In the genomic region with DNA sequence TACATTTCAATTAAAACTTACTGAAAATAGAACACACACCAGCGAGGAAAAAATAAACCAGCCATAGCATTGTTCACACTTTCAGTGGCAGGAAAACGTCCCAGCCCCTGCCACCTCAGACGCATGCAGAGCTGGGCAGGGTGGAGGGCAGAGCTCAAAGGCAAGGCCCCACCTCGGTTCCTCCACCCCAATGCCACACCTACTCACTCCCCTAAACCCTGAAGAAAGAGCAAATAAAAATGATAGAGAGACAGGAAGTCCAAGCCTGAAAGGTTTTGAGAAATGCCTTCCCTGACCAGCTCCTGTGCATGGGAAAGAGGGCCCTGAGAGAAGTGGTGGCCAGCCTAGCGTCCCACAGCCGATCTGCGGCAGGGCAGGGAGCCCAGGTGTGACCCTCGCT, we compare ENCODE assay signal across 20 cellular contexts. TPM values are rescaled to one million over a fixed set of nuclear protein-coding genes. Genes with fewer than 3 reads are reported as not detected.
DNase-seq lines count a peak whose midpoint lies in the region; TF ChIP-seq lines count a peak whose summit lies in the region.
"Had no signal": no experiment of that assay in that cellular context is flagged by ENCODE, and none has a peak within 500 bp of the region (broad histone marks: within the 10 kb centered on the region; RNA-seq: fewer than 3 reads in every experiment).

No MANE protein-coding gene starts in this region.

- peaks cover 26% of the 10 kb centered on the region for H3K4me1 ChIP-seq in HAP-1
- peaks cover 15 to 25% of the 10 kb centered on the region in 2 donors for H3K4me1 ChIP-seq in mucosa of rectum (ENCODE audit: control insufficient read depth in 2 of 2, insufficient read depth in 2 of 2, low read length in 2 of 2)
- peaks cover 0 to 11% (median 6%) of the 10 kb centered on the region in 4 donors for H3K4me1 ChIP-seq in sigmoid colon

- H3K36me3 ChIP-seq in HAP-1 (replicated peaks): no peaks in the 10 kb centered on the region
- no peaks in the 10 kb centered on the region for H3K36me3 ChIP-seq in mucosa of rectum (ENCODE audit: control insufficient read depth in 2 of 2, insufficient read depth in 2 of 2, low read length in 2 of 2)
- H3K36me3 ChIP-seq in sigmoid colon: no peaks in the 10 kb centered on the region

- TF ChIP-seq EP300 in sigmoid colon (IDR thresholded peaks at IDR 0.05): no peak

- DNase-seq in HAP-1 (ENCODE audit: low spot score in 2 of 2) (peak; percentile 48 to 53), sigmoid colon (peak; percentile 46), HuH-7.5 (ENCODE audit: low spot score) (no peak), medulla oblongata (ENCODE audit: extremely low spot score) (no peak), OCI-M2 (lab: John Stamatoyannopoulos, UW; ENCODE audit: unreplicated experiment) (no peak)
- DNase-seq in activated CD4-positive, alpha-beta T cell treated with anti-CD3 and anti-CD28 coated beads, Interleukin-2, amount 50 U/mL, for 4 hours: no peak
- DNase-seq: Caco-2; CD4-positive, alpha-beta T cell; GDM1; KG1; MV-4-11; NCI-H187; NCI-H2107; NCI-H510A; NCI-H82; PC-3 had no signal

- WGBS in sigmoid colon, 2 donors: 19 to 68% methylated on average over 8 of the region's 8 CpGs

- H3K4me3 ChIP-seq in HAP-1: no peak overlapping the region
- peak overlapping the region; percentile 15 to 31 for H3K4me3 ChIP-seq in mucosa of rectum (ENCODE audit: low read length in 2 of 2)
- H3K4me3 ChIP-seq in sigmoid colon: no peak overlapping the region

- TF ChIP-seq POLR2A in sigmoid colon (IDR thresholded peaks at IDR 0.05): no peak

- in situ Hi-C loops in HAP-1 (cut with MboI; ENCODE audit: low sequenced_read_pairs): loop anchor here (5.0 kb wide), 1 partner anchor 43 kb away; no protein-coding TSS in a partner anchor

- TF ChIP-seq CTCF in VCaP (conservative IDR thresholded peaks at IDR 0.05): no peak
- TF ChIP-seq CTCF in sigmoid colon (IDR thresholded peaks at IDR 0.05): no peak

- H3K27ac ChIP-seq in VCaP (peak overlapping the region; percentile 36; the same call in 1 of the 2 replicates), mucosa of rectum (ENCODE audit: low read depth in 2 of 2, low read length in 2 of 2) (peak overlapping the region; percentile 80 to 96), sigmoid colon (peak overlapping the region in 1 of 4 donors; percentile 11)
- H3K27ac ChIP-seq: RWPE1 had no signal

- intact Hi-C loops in sigmoid colon (cut with DNase I): loop anchor here (5.0 kb wide), 1 partner anchor 498 kb away; no protein-coding TSS in a partner anchor

- H3K9ac ChIP-seq in mucosa of rectum (ENCODE audit: low read depth in 1 of 2, low read length in 2 of 2): peak overlapping the region; percentile 75

- H3K9me3 ChIP-seq in HAP-1 (no peaks in the 10 kb centered on the region), mucosa of rectum (ENCODE audit: control insufficient read depth in 2 of 2, low read length in 2 of 2) (no peaks in the 10 kb centered on the region), sigmoid colon (no peaks in the 10 kb centered on the region)

- H3K27me3 ChIP-seq in HAP-1 (ENCODE audit: low read depth) (no peaks in the 10 kb centered on the region), mucosa of rectum (ENCODE audit: control insufficient read depth in 2 of 2, insufficient read depth in 2 of 2, low read length in 2 of 2) (peaks cover 6% of the 10 kb centered on the region in 2 donors), sigmoid colon (peaks cover 0 to 19% (median 17%) of the 10 kb centered on the region in 3 donors)

RNA-seq across cellular contexts. Expression of gene B3GNT6, which starts 14.9 kb away (rescaled TPM):
- not detected for total RNA-seq in sigmoid colon
- 10 to 100 TPM; 14.4 to 29.7 (median 19.0) TPM for polyA plus RNA-seq in sigmoid colon
- total RNA-seq: Caco-2; CD4-positive, alpha-beta T cell had no signal
- polyA plus RNA-seq: BJ had no signal

RNA-seq across cellular contexts. Expression of gene CAPN5, which starts 17.7 kb away (rescaled TPM):
- total RNA-seq in sigmoid colon: 10 to 100 TPM in 1 of 4 donors, 1 to 10 TPM in 3; 4.1 to 12.5 (median 6.7) TPM
- 100 to 1,000 TPM in 1 of 3 donors, 10 to 100 TPM in 2; 89.5 to 110 (median 90.8) TPM for polyA plus RNA-seq in sigmoid colon

RNA-seq across cellular contexts. Expression of gene OMP, which starts 53.6 kb away (rescaled TPM):
- total RNA-seq in sigmoid colon: 1 to 10 TPM in 1 of 4 donors, not detected in 3; 1.4 TPM
- 1 to 10 TPM in 1 of 3 donors, not detected in 2; 4.5 TPM for polyA plus RNA-seq in sigmoid colon
- total RNA-seq: CD4-positive, alpha-beta T cell; PC-3 had no signal
- polyA plus RNA-seq: BJ had no signal

Comparison
In these comparisons a context has a peak if more than half of its experiments do, and no peak if none do; other contexts are left out.
1. DNase-seq: peak in HAP-1 (2 of 2) and sigmoid colon (single experiment); none in HuH-7.5 (single experiment), medulla oblongata (single experiment), OCI-M2 (single experiment) and activated CD4-positive, alpha-beta T cell treated with anti-CD3 and anti-CD28 coated beads, Interleukin-2, amount 50 U/mL, for 4 hours (0 of 2).
2. H3K4me3 ChIP-seq: peak in mucosa of rectum (2 of 2); none in HAP-1 (single experiment) and sigmoid colon (0 of 4).